In genomic region chr2:160295519-160296231, GRCh38 we compare ENCODE assay signal across 15 cellular contexts.
DNase-seq lines count a peak whose midpoint lies in the region; ATAC-seq and TF ChIP-seq lines count a peak whose summit lies in the region.
"Had no signal": no experiment of that assay in that cellular context is flagged by ENCODE, and none has a peak within 500 bp of the region (broad histone marks: within the 10 kb centered on the region; RNA-seq: fewer than 3 reads in every experiment).

No MANE protein-coding gene starts in this region.

- H3K27me3 ChIP-seq in CD4-positive, alpha-beta T cell (ENCODE audit: control insufficient read depth, insufficient read depth, low read length): no peaks in the 10 kb centered on the region
- H3K27me3 ChIP-seq in brain microvascular endothelial cell (replicated peaks): no peaks in the 10 kb centered on the region
- no peaks in the 10 kb centered on the region for H3K27me3 ChIP-seq in naive thymus-derived CD4-positive, alpha-beta T cell (ENCODE audit: control insufficient read depth in 2 of 2, insufficient read depth in 2 of 2, low read length in 2 of 2)

- peaks cover 99% of the 10 kb centered on the region for H3K36me3 Mint-ChIP-seq in CD4-positive, alpha-beta T cell (ENCODE audit: low read depth)
- peaks cover 33 to 71% (median 68%) of the 10 kb centered on the region in 5 donors for H3K36me3 Mint-ChIP-seq in naive thymus-derived CD4-positive, alpha-beta T cell
- peaks cover 73% of the 10 kb centered on the region for H3K36me3 Mint-ChIP-seq in activated CD8-positive, alpha-beta memory T cell treated with anti-CD3 and anti-CD28 coated beads, Interleukin-2, amount 10 ng/mL, durations not matched to agents 7 days and 5 days

- CTCF ChIA-PET in CD4-positive, alpha-beta T cell (lab: Charles Lee): no interaction called here
- CTCF ChIA-PET in HEK293 (lab: Yijun Ruan, JAX): no interaction called here
- CTCF ChIA-PET in naive thymus-derived CD4-positive, alpha-beta T cell (lab: Charles Lee): interaction anchor here (1.5 kb wide), 1 partner anchor 25 kb away, joined by 5 read pairs; no protein-coding TSS in a partner anchor
- CTCF ChIA-PET in activated CD8-positive, alpha-beta memory T cell treated with anti-CD3 and anti-CD28 coated beads, Interleukin-2, amount 10 ng/mL, durations not matched to agents 7 days and 5 days (lab: Charles Lee): interaction anchor here (1.8 kb wide), 1 partner anchor 28 kb away, joined by 8 read pairs; no protein-coding TSS in a partner anchor

- no peaks in the 10 kb centered on the region for H3K27me3 Mint-ChIP-seq in CD4-positive, alpha-beta T cell
- no peaks in the 10 kb centered on the region for H3K27me3 Mint-ChIP-seq in naive thymus-derived CD4-positive, alpha-beta T cell
- H3K27me3 Mint-ChIP-seq in activated CD8-positive, alpha-beta memory T cell treated with anti-CD3 and anti-CD28 coated beads, Interleukin-2, amount 10 ng/mL, durations not matched to agents 7 days and 5 days: no peaks in the 10 kb centered on the region

- H3K4me3 ChIP-seq in HEK293 (ENCODE audit: low read depth, low read length) (no peak overlapping the region), brain microvascular endothelial cell (ENCODE audit: low read depth, low read length) (no peak overlapping the region)
- no peak overlapping the region for H3K4me3 ChIP-seq in naive thymus-derived CD4-positive, alpha-beta T cell (ENCODE audit: low read length)
- H3K4me3 ChIP-seq: HAP-1, lung had no signal

- H3K4me1 Mint-ChIP-seq in CD4-positive, alpha-beta T cell (ENCODE audit: low read depth): peaks cover 80% of the 10 kb centered on the region
- H3K4me1 Mint-ChIP-seq in naive thymus-derived CD4-positive, alpha-beta T cell: peaks cover 39 to 92% (median 75%) of the 10 kb centered on the region in 7 donors
- peaks cover 52% of the 10 kb centered on the region for H3K4me1 Mint-ChIP-seq in activated CD8-positive, alpha-beta memory T cell treated with anti-CD3 and anti-CD28 coated beads, Interleukin-2, amount 10 ng/mL, durations not matched to agents 7 days and 5 days

- no peaks in the 10 kb centered on the region for H3K9me3 ChIP-seq in CD4-positive, alpha-beta T cell (ENCODE audit: control insufficient read depth, low read length)
- no peaks in the 10 kb centered on the region for H3K9me3 ChIP-seq in HEK293 (ENCODE audit: control insufficient read depth, insufficient read depth, low read depth, low read length)
- no peaks in the 10 kb centered on the region for H3K9me3 ChIP-seq in naive thymus-derived CD4-positive, alpha-beta T cell (ENCODE audit: control insufficient read depth in 2 of 3, low read length in 3 of 3)
- H3K9me3 ChIP-seq: HAP-1 had no signal

- H3K9me3 Mint-ChIP-seq in CD4-positive, alpha-beta T cell: no peaks in the 10 kb centered on the region
- H3K9me3 Mint-ChIP-seq in naive thymus-derived CD4-positive, alpha-beta T cell: peaks cover 0 to 2% (median 0%) of the 10 kb centered on the region in 11 donors
- no peaks in the 10 kb centered on the region for H3K9me3 Mint-ChIP-seq in activated CD8-positive, alpha-beta memory T cell treated with anti-CD3 and anti-CD28 coated beads, Interleukin-2, amount 10 ng/mL, durations not matched to agents 7 days and 5 days (ENCODE audit: low read depth)
- H3K9me3 Mint-ChIP-seq: neural crest cell had no signal

- peak overlapping the region; percentile 17 for H3K4me3 Mint-ChIP-seq in CD4-positive, alpha-beta T cell
- H3K4me3 Mint-ChIP-seq in naive thymus-derived CD4-positive, alpha-beta T cell: peak overlapping the region in 8 of 10 donors; percentile 26 to 65 (median 52)
- no peak overlapping the region for H3K4me3 Mint-ChIP-seq in activated CD8-positive, alpha-beta memory T cell treated with anti-CD3 and anti-CD28 coated beads, Interleukin-2, amount 10 ng/mL, durations not matched to agents 7 days and 5 days
- H3K4me3 Mint-ChIP-seq: neural crest cell had no signal

- ATAC-seq in CD4-positive, alpha-beta T cell (ENCODE audit: poor library complexity): peak; percentile 45
- ATAC-seq in naive thymus-derived CD4-positive, alpha-beta T cell: no peak
- no peak for ATAC-seq in HG03095 (IDR thresholded peaks at IDR 0.05; ENCODE audit: unreplicated experiment)
- ATAC-seq in activated CD8-positive, alpha-beta memory T cell treated with anti-CD3 and anti-CD28 coated beads, Interleukin-2, amount 10 ng/mL, durations not matched to agents 7 days and 5 days: no peak
- no peak for ATAC-seq in GM21528 (IDR thresholded peaks at IDR 0.05; ENCODE audit: low FRiP score, unreplicated experiment)

- POLR2A ChIA-PET in CD4-positive, alpha-beta T cell (lab: Charles Lee): interaction anchor here (0.7 to 2.1 kb wide), 3 partner anchors 23 to 39 kb away, joined by 3 to 8 read pairs (median 5); no protein-coding TSS in a partner anchor
- POLR2A ChIA-PET in HEK293 (lab: Yijun Ruan, JAX): no interaction called here
- POLR2A ChIA-PET in naive thymus-derived CD4-positive, alpha-beta T cell (lab: Charles Lee): interaction anchor here (0.6 to 1.0 kb wide), 2 partner anchors 195 to 607 kb away, joined by 3 read pairs; no protein-coding TSS in a partner anchor

- H3K27ac ChIP-seq in CD4-positive, alpha-beta T cell (ENCODE audit: low read depth, low read length): no peak overlapping the region
- no peak overlapping the region for H3K27ac ChIP-seq in HEK293 (ENCODE audit: extremely low read depth, low read depth, low read length)
- peak overlapping the region; percentile 97 for H3K27ac ChIP-seq in brain microvascular endothelial cell
- peak overlapping the region; percentile 8 for H3K27ac ChIP-seq in naive thymus-derived CD4-positive, alpha-beta T cell (ENCODE audit: low read depth, low read length)

- peaks cover 4% of the 10 kb centered on the region; the same call in 1 of the 2 replicates for H3K4me1 ChIP-seq in HEK293 (ENCODE audit: control insufficient read depth, insufficient read depth, low read length)
- H3K4me1 ChIP-seq in naive thymus-derived CD4-positive, alpha-beta T cell (ENCODE audit: control insufficient read depth in 2 of 2, insufficient read depth in 2 of 2, low read length in 2 of 2): peaks cover 0 to 32% of the 10 kb centered on the region in 2 donors

- no peak for DNase-seq in CD4-positive, alpha-beta T cell
- DNase-seq in brain microvascular endothelial cell (no peak), NCI-H1694 treated with DMSO at 0.1 percent for 48 hours (lab: John Stamatoyannopoulos, UW) (no peak)
- peak in 2 of 9 donors; percentile 7 to 20 for DNase-seq in naive thymus-derived CD4-positive, alpha-beta T cell
- DNase-seq in activated CD8-positive, alpha-beta memory T cell treated with anti-CD3 and anti-CD28 coated beads, Interleukin-2, amount 10 ng/mL, durations not matched to agents 7 days and 5 days: no peak
- DNase-seq: aorta, GF-D8, NCI-H146, T-helper 2 cell had no signal

- peaks cover 0 to 36% of the 10 kb centered on the region in 2 experiments; a peak in 1 of 3 replicates for H3K36me3 ChIP-seq in HEK293 (ENCODE audit: control insufficient read depth in 2 of 2, insufficient read depth in 1 of 2, low read length in 2 of 2)
- peaks cover 35% of the 10 kb centered on the region for H3K36me3 ChIP-seq in brain microvascular endothelial cell (replicated peaks)
- peaks cover 5 to 48% (median 14%) of the 10 kb centered on the region in 3 experiments for H3K36me3 ChIP-seq in naive thymus-derived CD4-positive, alpha-beta T cell (ENCODE audit: control insufficient read depth in 2 of 3, insufficient read depth in 3 of 3, low read length in 3 of 3)

- in situ Hi-C loops in brain microvascular endothelial cell (cut with HindIII; ENCODE audit: low pct_ligation_motif_present, low sequenced_read_pairs): no loop called here

- intact Hi-C loops in CD4-positive, alpha-beta T cell (cut with DNase I, micrococcal nuclease): no loop called here
- intact Hi-C loops in naive thymus-derived CD4-positive, alpha-beta T cell (cut with micrococcal nuclease): loop anchor here in 1 of 2 donors (2.0 kb wide), 1 partner anchor 13 kb away; no protein-coding TSS in a partner anchor

- H3K27ac Mint-ChIP-seq in CD4-positive, alpha-beta T cell: peak overlapping the region; percentile 48
- peak overlapping the region in 8 of 9 donors; percentile 61 to 81 (median 69) for H3K27ac Mint-ChIP-seq in naive thymus-derived CD4-positive, alpha-beta T cell
- H3K27ac Mint-ChIP-seq in activated CD8-positive, alpha-beta memory T cell treated with anti-CD3 and anti-CD28 coated beads, Interleukin-2, amount 10 ng/mL, durations not matched to agents 7 days and 5 days: no peak overlapping the region

- TF ChIP-seq CTCF in CD4-positive, alpha-beta T cell (IDR thresholded peaks at IDR 0.05): no peak
- no peak for TF ChIP-seq CTCF in HEK293 (tag by site-specific recombination; IDR thresholded peaks at IDR 0.05)
- no peak for TF ChIP-seq CTCF in brain microvascular endothelial cell (IDR thresholded peaks at IDR 0.05; ENCODE audit: low read depth, low read length, missing control alignments)

TF ChIP-seq in HEK293, 187 proteins besides CTCF, POLR2A, EP300 and RAD21:
- peak; percentile 72 for TF ChIP-seq ZFHX2 (tag by site-specific recombination; conservative IDR thresholded peaks at IDR 0.05)
- TF ChIP-seq EGR2 (tag by site-specific recombination; IDR thresholded peaks at IDR 0.05; ENCODE audit: low read depth): peak; percentile 87
- no peak for TF ChIP-seq ZBTB21 (tag by site-specific recombination; IDR thresholded peaks at IDR 0.05)
- TF ChIP-seq ZNF843 (tag by site-specific recombination; IDR thresholded peaks at IDR 0.05): no peak

Comparison
In these comparisons a context has a peak if more than half of its experiments do, and no peak if none do; other contexts are left out.
1. H3K27ac ChIP-seq: peak in brain microvascular endothelial cell (single experiment) and naive thymus-derived CD4-positive, alpha-beta T cell (single experiment); none in CD4-positive, alpha-beta T cell (single experiment) and HEK293 (single experiment).
2. CTCF ChIA-PET loops: an anchor here in naive thymus-derived CD4-positive, alpha-beta T cell (1.5 kb wide) and activated CD8-positive, alpha-beta memory T cell treated with anti-CD3 and anti-CD28 coated beads, Interleukin-2, amount 10 ng/mL, durations not matched to agents 7 days and 5 days (1.8 kb wide); none called in CD4-positive, alpha-beta T cell and HEK293.